Comparison of ENCODE assay signal across 17 cellular contexts in genomic region chr22:45550891-45551290, GRCh38. TPM values are rescaled to one million over a fixed set of nuclear protein-coding genes. Genes with fewer than 3 reads are reported as not detected.
A peak's percentile ranks its signal among the peaks of the same experiment; 100 is the strongest.
DNase-seq lines count a peak whose midpoint lies in the region; ATAC-seq and TF ChIP-seq lines count a peak whose summit lies in the region.
"Had no signal": no experiment of that assay in that cellular context is flagged by ENCODE, and none has a peak within 500 bp of the region (broad histone marks: within the 10 kb centered on the region; RNA-seq: fewer than 3 reads in every experiment).

No MANE protein-coding gene starts in this region.

- H3K27me3 ChIP-seq in adipocyte (replicated peaks; ENCODE audit: control insufficient read depth, insufficient read depth, low read length) (no peaks in the 10 kb centered on the region), esophagus muscularis mucosa (peaks cover 0 to 3% (median 0%) of the 10 kb centered on the region in 4 donors), ovary (no peaks in the 10 kb centered on the region), tibial nerve (no peaks in the 10 kb centered on the region)

- H3K27ac ChIP-seq in esophagus muscularis mucosa (replicated peaks in 1 of 4) = peak overlapping the region; percentile 79 to 89 (median 88)
- peak overlapping the region; percentile 65 to 84 for H3K27ac ChIP-seq in ovary
- peak overlapping the region in 3 of 4 donors; percentile 40 to 78 (median 73) for H3K27ac ChIP-seq in tibial nerve

- DNase-seq in adipocyte (ENCODE audit: low read depth) (no peak), esophagus muscularis mucosa (ENCODE audit: extremely low spot score) (no peak), ovary (no peak), tibial nerve (ENCODE audit: low spot score in 2 of 2) (no peak), HCEC 1CT (no peak), sciatic nerve (ENCODE audit: low spot score) (no peak)
- DNase-seq: activated CD4-positive, CD25-positive, alpha-beta regulatory T cell; activated CD8-positive, alpha-beta memory T cell treated with anti-CD3 and anti-CD28 coated beads for 24 hours; amniotic stem cell; cortex of kidney; NCI-H146; NCI-H226; NK-92 treated with Interleukin-12 subunit alpha and Interleukin-12 subunit beta, amount 100 ng/mL, for 24 hours; SHP77; stimulated activated naive CD4-positive, alpha-beta T cell had no signal

- peak overlapping the region; percentile 75 for H3K9ac ChIP-seq in adipocyte (ENCODE audit: low read length)

- ATAC-seq in HG03457 (IDR thresholded peaks at IDR 0.05; ENCODE audit: unreplicated experiment) = no peak
- ATAC-seq in sciatic nerve = no peak
- ATAC-seq: activated T-helper 17 cell treated with anti-CD3 and anti-CD28 coated beads, Interleukin-2, amount 50 U/mL, for 72 hours had no signal

- TF ChIP-seq CTCF in esophagus muscularis mucosa (IDR thresholded peaks at IDR 0.05) (no peak), ovary (IDR thresholded peaks at IDR 0.05) (no peak), tibial nerve (IDR thresholded peaks at IDR 0.05) (no peak)

- H3K4me1 ChIP-seq in adipocyte (ENCODE audit: control insufficient read depth, insufficient read depth, low read length) = peaks cover 63% of the 10 kb centered on the region
- H3K4me1 ChIP-seq in esophagus muscularis mucosa = peaks cover 44 to 72% (median 71%) of the 10 kb centered on the region in 4 donors
- peaks cover 44% of the 10 kb centered on the region for H3K4me1 ChIP-seq in ovary (ENCODE audit: insufficient read depth)
- peaks cover 0 to 62% (median 23%) of the 10 kb centered on the region in 4 donors for H3K4me1 ChIP-seq in tibial nerve

- H3K36me3 ChIP-seq in adipocyte (ENCODE audit: control insufficient read depth, insufficient read depth, low read length, severe bottlenecking) (peaks cover 14% of the 10 kb centered on the region), esophagus muscularis mucosa (peaks cover 0 to 7% (median 2%) of the 10 kb centered on the region in 4 donors), ovary (no peaks in the 10 kb centered on the region), tibial nerve (peaks cover 0 to 9% (median 0%) of the 10 kb centered on the region in 3 donors)

- intact Hi-C loops in esophagus muscularis mucosa (cut with DNase I) = loop anchor here (5.0 kb wide), 2 partner anchors 234 to 284 kb away; no protein-coding TSS in a partner anchor
- intact Hi-C loops in ovary (cut with DNase I) = loop anchor here (2.0 to 5.0 kb wide), 5 partner anchors 39 to 284 kb away; no protein-coding TSS in a partner anchor
- intact Hi-C loops in sciatic nerve (cut with DNase I) = loop anchor here (5.0 kb wide), 1 partner anchor 284 kb away; no protein-coding TSS in a partner anchor

- H3K4me3 ChIP-seq in adipocyte (ENCODE audit: low read length) (no peak overlapping the region), esophagus muscularis mucosa (no peak overlapping the region), ovary (no peak overlapping the region), tibial nerve (no peak overlapping the region)

- 91% methylated on average over 11 of the region's 11 CpGs for WGBS in esophagus muscularis mucosa
- 80 to 87% (median 84%) methylated on average over 11 of the region's 11 CpGs for WGBS in ovary, 3 donors
- WGBS in tibial nerve, 2 donors = 81 to 93% methylated on average over 10 to 11 of the region's 11 CpGs

- no peak for TF ChIP-seq EP300 in esophagus muscularis mucosa (IDR thresholded peaks at IDR 0.05)
- TF ChIP-seq EP300 in ovary (IDR thresholded peaks at IDR 0.05) = no peak
- no peak for TF ChIP-seq EP300 in tibial nerve (IDR thresholded peaks at IDR 0.05)

- no peaks in the 10 kb centered on the region for H3K9me3 ChIP-seq in adipocyte (ENCODE audit: control insufficient read depth, low read length)
- no peaks in the 10 kb centered on the region for H3K9me3 ChIP-seq in esophagus muscularis mucosa
- H3K9me3 ChIP-seq in ovary = no peaks in the 10 kb centered on the region
- H3K9me3 ChIP-seq in tibial nerve = no peaks in the 10 kb centered on the region

- TF ChIP-seq POLR2A in esophagus muscularis mucosa (IDR thresholded peaks at IDR 0.05; ENCODE audit: low read depth) = no peak
- TF ChIP-seq POLR2A in ovary (IDR thresholded peaks at IDR 0.05) = no peak
- no peak for TF ChIP-seq POLR2A in tibial nerve (IDR thresholded peaks at IDR 0.05)

RNA-seq across cellular contexts. Expression of gene FBLN1, which starts 48.2 kb away (rescaled TPM):
- total RNA-seq in esophagus muscularis mucosa (100 to 1,000 TPM; 355 to 534 (median 417) TPM), ovary (100 to 1,000 TPM in 5 of 7 donors, 10 to 100 TPM in 2; 62.7 to 394 (median 189) TPM), tibial nerve (1,000 to 10,000 TPM in 1 of 4 donors, 100 to 1,000 TPM in 3; 172 to 1,145 (median 351) TPM), sciatic nerve (624 TPM)
- 100 to 1,000 TPM in 1 of 2 donors, 10 to 100 TPM in 1; 81.7 to 196 TPM for polyA plus RNA-seq in ovary
